17 cellular contexts compared by ENCODE assay signal in the genomic region with DNA sequence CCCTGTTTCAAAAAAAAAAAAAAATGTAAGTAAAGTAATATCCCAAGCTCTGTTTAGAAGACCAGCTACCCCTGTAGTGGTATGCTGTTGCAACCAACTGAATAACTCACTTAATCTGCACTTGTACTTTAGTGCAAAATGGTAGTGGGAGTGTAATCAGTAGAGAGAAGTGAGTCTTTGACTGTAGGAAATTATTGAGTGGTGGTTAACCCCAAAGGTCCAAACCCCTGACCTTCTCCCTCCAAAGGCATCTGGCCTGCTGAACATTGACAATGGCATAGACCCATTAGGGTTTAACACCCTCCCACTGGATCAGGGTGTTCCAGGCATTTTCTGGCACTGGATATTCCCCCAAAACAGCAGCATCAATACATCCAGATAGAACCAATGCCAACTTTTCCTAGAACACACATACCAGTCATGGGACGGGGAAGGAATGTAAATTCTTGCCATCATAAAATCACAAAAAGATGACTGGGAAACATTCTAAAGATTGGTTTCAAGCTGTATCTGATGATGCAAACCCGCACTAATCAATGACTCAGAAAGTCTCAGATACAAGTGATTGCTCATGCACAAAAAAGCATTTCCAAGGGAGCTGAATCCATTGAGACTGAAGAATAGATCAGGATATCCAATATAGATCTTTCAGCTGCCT.
DNase-seq lines count a peak whose midpoint lies in the region; ATAC-seq and TF ChIP-seq lines count a peak whose summit lies in the region.
"Had no signal": no experiment of that assay in that cellular context is flagged by ENCODE, and none has a peak within 500 bp of the region (broad histone marks: within the 10 kb centered on the region; RNA-seq: fewer than 3 reads in every experiment).

No MANE protein-coding gene starts in this region.

- no peak for TF ChIP-seq CTCF in AG10803 (conservative IDR thresholded peaks at IDR 0.05; ENCODE audit: low read length)
- no peak for TF ChIP-seq CTCF in GM20000 (IDR thresholded peaks at IDR 0.05; ENCODE audit: extremely low read depth, missing control alignments)

- no peak overlapping the region for H3K4me3 ChIP-seq in AG10803 (ENCODE audit: low read length)
- no peak overlapping the region for H3K4me3 ChIP-seq in adipocyte (ENCODE audit: low read length)
- H3K4me3 ChIP-seq: adrenal gland, lower lobe of right lung, testis had no signal

- peak; percentile 33 for ATAC-seq in GM18907 (IDR thresholded peaks at IDR 0.05; ENCODE audit: unreplicated experiment)
- no peak for ATAC-seq in HG02973 (IDR thresholded peaks at IDR 0.05; ENCODE audit: unreplicated experiment)
- ATAC-seq: activated CD4-positive, CD25-positive, alpha-beta regulatory T cell treated with anti-CD3 and anti-CD28 coated beads, Interleukin-2, amount 50 U/mL, for 24 hours; lower lobe of right lung; sciatic nerve had no signal

- H3K9ac ChIP-seq in adipocyte (ENCODE audit: low read length): no peak overlapping the region

- no peaks in the 10 kb centered on the region for H3K36me3 ChIP-seq in adipocyte (ENCODE audit: control insufficient read depth, insufficient read depth, low read length, severe bottlenecking)
- H3K36me3 ChIP-seq: adrenal gland, lower lobe of right lung had no signal

- peaks cover 8% of the 10 kb centered on the region for H3K4me1 ChIP-seq in adipocyte (ENCODE audit: control insufficient read depth, insufficient read depth, low read length)
- H3K4me1 ChIP-seq: adrenal gland, lower lobe of right lung, testis had no signal

- no peaks in the 10 kb centered on the region for H3K27me3 ChIP-seq in adipocyte (replicated peaks; ENCODE audit: control insufficient read depth, insufficient read depth, low read length)
- H3K27me3 ChIP-seq: adrenal gland, testis had no signal

- H3K9me3 ChIP-seq in adipocyte (ENCODE audit: control insufficient read depth, low read length): no peaks in the 10 kb centered on the region
- H3K9me3 ChIP-seq: adrenal gland, lower lobe of right lung, testis had no signal

- peak; percentile 27 for DNase-seq in AG10803 (ENCODE audit: low read depth)
- DNase-seq in adipocyte (ENCODE audit: low read depth): peak; percentile 51
- DNase-seq in glomerular visceral epithelial cell (ENCODE audit: extremely low spot score): peak; percentile 72
- DNase-seq in DMS 273 treated with DMSO at 0.1 percent for 48 hours (lab: John Stamatoyannopoulos, UW): no peak
- DNase-seq in NCI-H1092 treated with DMSO at 0.1 percent for 48 hours (lab: John Stamatoyannopoulos, UW): no peak
- no peak for DNase-seq in GM20000 (ENCODE audit: low spot score)
- DNase-seq: adrenal gland; cerebellar nuclear complex; lower lobe of right lung; NCI-H2081; NCI-H524; stimulated activated CD4-positive, alpha-beta T cell treated with anti-CD3 and anti-CD28 coated beads, Interleukin-2, amount 100 ng/mL, for 24 hours; testis had no signal

Comparison
In these comparisons a context has a peak if more than half of its experiments do, and no peak if none do; other contexts are left out.
1. DNase-seq: peak in AG10803 (single experiment), adipocyte (single experiment) and glomerular visceral epithelial cell (single experiment); none in DMS 273 treated with DMSO at 0.1 percent for 48 hours (single experiment), NCI-H1092 treated with DMSO at 0.1 percent for 48 hours (single experiment) and GM20000 (single experiment).